Comparison of ENCODE assay signal across 8 cellular contexts in the genomic region with DNA sequence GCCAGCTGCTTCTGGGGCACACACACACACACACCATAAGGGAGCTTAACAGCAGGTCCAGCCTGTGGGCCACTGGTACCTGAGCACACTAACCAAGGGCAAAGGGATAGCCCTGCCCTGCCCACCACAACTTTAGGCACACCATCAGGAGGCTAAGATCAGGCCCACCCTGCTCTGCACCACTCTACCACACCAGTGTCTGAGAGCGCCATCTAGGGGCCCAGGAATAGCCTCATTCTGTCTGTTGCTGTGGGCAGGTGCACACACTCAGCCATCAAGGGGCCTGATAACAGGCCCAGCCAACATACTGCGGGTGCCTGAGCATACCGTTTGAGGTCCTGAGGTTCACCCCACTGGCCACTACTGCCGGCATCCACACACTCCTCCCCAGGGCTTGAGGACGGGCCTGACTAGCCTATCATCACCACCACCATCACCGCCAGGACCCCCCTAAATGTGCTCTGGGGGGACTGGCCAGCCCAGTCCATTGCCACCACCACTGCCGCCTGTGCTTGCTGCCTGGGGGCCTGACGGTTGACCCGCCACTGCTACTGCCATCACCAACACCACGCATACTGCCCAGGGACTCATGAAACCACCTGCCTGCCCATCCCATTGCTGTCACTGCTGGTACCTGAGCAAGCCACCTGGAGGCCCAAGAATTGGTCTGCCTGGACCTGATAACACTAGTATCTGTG. TPM values are rescaled to one million over a fixed set of nuclear protein-coding genes. Genes with fewer than 3 reads are reported as not detected.
DNase-seq lines count a peak whose midpoint lies in the region; ATAC-seq and TF ChIP-seq lines count a peak whose summit lies in the region.

No MANE protein-coding gene starts in this region.

- peaks cover 11% of the 10 kb centered on the region for H3K4me1 Mint-ChIP-seq in activated T-helper 2 cell treated with anti-CD3 and anti-CD28 coated beads, Interferon-gamma antibody, Interleukin-2, Interleukin-4, amounts not matched to agents 10 μg/mL and 5 μg/mL and 100 μg/mL, durations not matched to agents 14 hours and 24 hours and 36 hours (ENCODE audit: low read depth)
- H3K4me1 Mint-ChIP-seq in mesothelial cell of epicardium, result no peaks in the 10 kb centered on the region

- TF ChIP-seq CTCF in OCI-LY1 (IDR thresholded peaks at IDR 0.05; ENCODE audit: low read length) (peak; percentile 70), mesothelial cell of epicardium (IDR thresholded peaks at IDR 0.05; ENCODE audit: unreplicated experiment) (no peak)

- H3K27ac Mint-ChIP-seq in activated T-helper 2 cell treated with anti-CD3 and anti-CD28 coated beads, Interferon-gamma antibody, Interleukin-2, Interleukin-4, amounts not matched to agents 10 μg/mL and 5 μg/mL and 100 μg/mL, durations not matched to agents 14 hours and 24 hours and 36 hours, result no peak overlapping the region
- no peak overlapping the region for H3K27ac Mint-ChIP-seq in mesothelial cell of epicardium

- no peaks in the 10 kb centered on the region for H4K20me1 ChIP-seq in OCI-LY1 (ENCODE audit: insufficient read depth, low read length)

- intact Hi-C loops in activated T-helper 2 cell treated with anti-CD3 and anti-CD28 coated beads, Interferon-gamma antibody, Interleukin-2, Interleukin-4, amounts not matched to agents 10 μg/mL and 5 μg/mL and 100 μg/mL, durations not matched to agents 14 hours and 24 hours and 36 hours (cut with micrococcal nuclease), result no loop called here
- intact Hi-C loops in aorta (cut with DNase I), result no loop called here

- no peaks in the 10 kb centered on the region for H3K9me2 ChIP-seq in OCI-LY1 (ENCODE audit: low read depth, low read length)

- no peaks in the 10 kb centered on the region for H3F3A ChIP-seq in OCI-LY1 (ENCODE audit: insufficient read depth, low read length)

- H3K4me3 ChIP-seq in OCI-LY1 (ENCODE audit: low read depth, low read length, poor library complexity, severe bottlenecking), result no peak overlapping the region
- no peak overlapping the region for H3K4me3 ChIP-seq in aorta (ENCODE audit: low read length in 2 of 2)

- H3K9me3 ChIP-seq in OCI-LY1 (ENCODE audit: low read length), result no peaks in the 10 kb centered on the region
- no peaks in the 10 kb centered on the region for H3K9me3 ChIP-seq in aorta (ENCODE audit: control insufficient read depth, low read length)

- ATAC-seq in left lobe of liver, result peak; percentile 45
- peak; percentile 60 for ATAC-seq in aorta (ENCODE audit: low FRiP score)
- no peak for ATAC-seq in GM18517 (IDR thresholded peaks at IDR 0.05; ENCODE audit: unreplicated experiment)

- no peaks in the 10 kb centered on the region for H3K9me3 Mint-ChIP-seq in activated T-helper 2 cell treated with anti-CD3 and anti-CD28 coated beads, Interferon-gamma antibody, Interleukin-2, Interleukin-4, amounts not matched to agents 10 μg/mL and 5 μg/mL and 100 μg/mL, durations not matched to agents 14 hours and 24 hours and 36 hours
- H3K9me3 Mint-ChIP-seq in mesothelial cell of epicardium, result no peaks in the 10 kb centered on the region

- H3K27ac ChIP-seq in OCI-LY1 (ENCODE audit: low read depth, low read length, poor library complexity, severe bottlenecking) (no peak overlapping the region), aorta (ENCODE audit: low read depth in 1 of 2, low read length in 2 of 2) (no peak overlapping the region)

- no peak overlapping the region for H3K9ac ChIP-seq in OCI-LY1 (ENCODE audit: low read length)

- peaks cover 43% of the 10 kb centered on the region for H3K36me3 Mint-ChIP-seq in activated T-helper 2 cell treated with anti-CD3 and anti-CD28 coated beads, Interferon-gamma antibody, Interleukin-2, Interleukin-4, amounts not matched to agents 10 μg/mL and 5 μg/mL and 100 μg/mL, durations not matched to agents 14 hours and 24 hours and 36 hours (ENCODE audit: low read depth)
- H3K36me3 Mint-ChIP-seq in mesothelial cell of epicardium, result peaks cover 24% of the 10 kb centered on the region

- H3K27me3 ChIP-seq in OCI-LY1 (ENCODE audit: insufficient read depth, low read length) (no peaks in the 10 kb centered on the region), aorta (ENCODE audit: control insufficient read depth in 1 of 2, insufficient read depth in 2 of 2, low read length in 1 of 2) (no peaks in the 10 kb centered on the region)

- no peaks in the 10 kb centered on the region for H3K27me3 Mint-ChIP-seq in activated T-helper 2 cell treated with anti-CD3 and anti-CD28 coated beads, Interferon-gamma antibody, Interleukin-2, Interleukin-4, amounts not matched to agents 10 μg/mL and 5 μg/mL and 100 μg/mL, durations not matched to agents 14 hours and 24 hours and 36 hours (ENCODE audit: low read depth)
- H3K27me3 Mint-ChIP-seq in mesothelial cell of epicardium (ENCODE audit: low read depth), result no peaks in the 10 kb centered on the region

- H2AFZ ChIP-seq in OCI-LY1 (ENCODE audit: low read length), result no peak overlapping the region

- H3K36me3 ChIP-seq in OCI-LY1 (ENCODE audit: insufficient read depth, low read length) (peaks cover 11% of the 10 kb centered on the region), aorta (ENCODE audit: control insufficient read depth in 1 of 2, insufficient read depth in 2 of 2, low read length in 1 of 2) (no peaks in the 10 kb centered on the region)

- no peak overlapping the region for H3K4me2 ChIP-seq in OCI-LY1 (ENCODE audit: low read length)

- 93 to 96% methylated on average over 8 to 10 of the region's 10 CpGs for WGBS in aorta, 2 donors

- peak; percentile 2 for DNase-seq in NCI-H748 (lab: John Stamatoyannopoulos, UW; ENCODE audit: unreplicated experiment)
- no peak for DNase-seq in NCI-H748 treated with DMSO at 0.1 percent for 48 hours (lab: John Stamatoyannopoulos, UW)
- DNase-seq in activated T-helper 2 cell treated with anti-CD3 and anti-CD28 coated beads, Interferon-gamma antibody, Interleukin-2, Interleukin-4, amounts not matched to agents 10 μg/mL and 5 μg/mL and 100 μg/mL, durations not matched to agents 14 hours and 24 hours and 36 hours (ENCODE audit: low spot score), result peak; percentile 22
- DNase-seq in left lobe of liver (ENCODE audit: low spot score), result no peak
- no peak for DNase-seq in aorta
- DNase-seq in mesothelial cell of epicardium (ENCODE audit: low spot score in 2 of 2, unreplicated experiment in 2 of 2), result no peak

- H3K4me1 ChIP-seq in OCI-LY1 (ENCODE audit: insufficient read depth, low read length, severe bottlenecking) (no peaks in the 10 kb centered on the region), aorta (ENCODE audit: control insufficient read depth in 1 of 2, insufficient read depth in 2 of 2, low read length in 2 of 2) (no peaks in the 10 kb centered on the region)

- no peaks in the 10 kb centered on the region for H3K79me2 ChIP-seq in OCI-LY1 (ENCODE audit: insufficient read depth, low read length)

- no peak overlapping the region for H3K4me3 Mint-ChIP-seq in activated T-helper 2 cell treated with anti-CD3 and anti-CD28 coated beads, Interferon-gamma antibody, Interleukin-2, Interleukin-4, amounts not matched to agents 10 μg/mL and 5 μg/mL and 100 μg/mL, durations not matched to agents 14 hours and 24 hours and 36 hours (ENCODE audit: low read depth)
- no peak overlapping the region for H3K4me3 Mint-ChIP-seq in mesothelial cell of epicardium

RNA-seq across cellular contexts. Expression of a gene that starts 31.3 kb away (rescaled TPM):
- total RNA-seq in activated T-helper 2 cell treated with anti-CD3 and anti-CD28 coated beads, Interferon-gamma antibody, Interleukin-2, Interleukin-4, amounts not matched to agents 10 μg/mL and 5 μg/mL and 100 μg/mL, durations not matched to agents 14 hours and 24 hours and 36 hours, result 45.4 and 52.6 TPM in 2 replicates
- 17.8 TPM for total RNA-seq in left lobe of liver
- total RNA-seq in aorta, result 10 to 100 TPM; 26.3 to 30.5 TPM
- 10 to 100 TPM; 17.7 to 29.2 TPM for polyA plus RNA-seq in aorta
- total RNA-seq in mesothelial cell of epicardium, result 26.1 to 29.0 TPM (median 26.6 TPM) in 3 replicates

RNA-seq across cellular contexts. Expression of a gene that starts 31.4 kb away (rescaled TPM):
- total RNA-seq in activated T-helper 2 cell treated with anti-CD3 and anti-CD28 coated beads, Interferon-gamma antibody, Interleukin-2, Interleukin-4, amounts not matched to agents 10 μg/mL and 5 μg/mL and 100 μg/mL, durations not matched to agents 14 hours and 24 hours and 36 hours, result 16.7 and 18.7 TPM in 2 replicates
- total RNA-seq in left lobe of liver (7.7 TPM), aorta (10 to 100 TPM; 10.9 to 11.4 TPM), mesothelial cell of epicardium (11.3 to 15.1 TPM (median 14.3 TPM) in 3 replicates)
- polyA plus RNA-seq in aorta, result 10 to 100 TPM; 10.1 to 27.0 TPM

Comparison
In these comparisons a context has a peak if more than half of its experiments do, and no peak if none do; other contexts are left out.
1. DNase-seq: peak in NCI-H748 (single experiment) and activated T-helper 2 cell treated with anti-CD3 and anti-CD28 coated beads, Interferon-gamma antibody, Interleukin-2, Interleukin-4, amounts not matched to agents 10 μg/mL and 5 μg/mL and 100 μg/mL, durations not matched to agents 14 hours and 24 hours and 36 hours (single experiment); none in NCI-H748 treated with DMSO at 0.1 percent for 48 hours (single experiment), left lobe of liver (single experiment), aorta (0 of 2) and mesothelial cell of epicardium (0 of 2).